Comparison of ENCODE assay signal across 1 cellular context in genomic region chrX:70494441-70494840, GRCh38.
A peak's percentile ranks its signal among the peaks of the same experiment; 100 is the strongest.
TF ChIP-seq lines count a peak whose summit lies in the region.

No MANE protein-coding gene starts in this region.

TF ChIP-seq in HEK293, 187 proteins besides CTCF, POLR2A, EP300 and RAD21 (continued from another document):
- TF ChIP-seq ZNF518A (tag by site-specific recombination; conservative IDR thresholded peaks at IDR 0.05; ENCODE audit: low read depth) = no peak
- TF ChIP-seq BCL11A (tag by site-specific recombination; IDR thresholded peaks at IDR 0.05; ENCODE audit: low read depth) = no peak
- TF ChIP-seq ZNF140 (tag by site-specific recombination; IDR thresholded peaks at IDR 0.05) = no peak
- TF ChIP-seq ZNF266 (tag by site-specific recombination; IDR thresholded peaks at IDR 0.05; ENCODE audit: low read depth) = peak; percentile 88; the same call in 1 of the 2 replicates
TF ChIP-seq in HEK293: peak in this region for 4.
